In the genomic region with DNA sequence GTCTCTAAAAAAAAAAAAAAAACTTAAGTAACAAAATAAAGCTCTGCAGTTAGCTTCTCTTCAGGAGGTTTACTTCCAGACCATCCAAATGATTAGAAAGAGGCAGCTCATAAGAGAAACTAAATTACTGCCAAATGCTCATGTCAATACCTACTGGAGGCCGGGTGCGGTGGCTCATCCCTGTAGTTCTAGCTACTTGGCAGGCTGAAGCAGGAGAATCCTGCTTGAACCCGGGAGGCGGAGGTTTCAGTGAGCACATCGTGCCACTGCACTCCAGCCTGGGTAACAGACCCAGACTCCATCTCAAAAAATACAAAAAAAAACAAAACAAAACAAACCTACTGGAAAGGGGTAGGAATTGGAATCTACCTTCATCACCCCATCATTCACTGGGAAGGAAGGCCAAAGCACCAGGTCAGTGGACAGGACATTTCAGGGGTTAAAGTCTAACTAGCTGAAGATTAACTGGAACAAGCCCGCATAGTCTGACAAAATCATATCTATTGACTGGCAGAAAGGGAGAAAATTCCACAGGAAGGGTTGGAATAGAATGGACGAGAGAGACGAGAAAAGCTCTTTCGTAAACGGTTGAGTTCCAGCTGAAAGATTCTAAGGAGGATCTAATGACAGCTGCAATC, we compare ENCODE assay signal across 9 cellular contexts. TPM values are rescaled to one million over a fixed set of nuclear protein-coding genes. Genes with fewer than 3 reads are reported as not detected.
A peak's percentile ranks its signal among the peaks of the same experiment; 100 is the strongest.
DNase-seq lines count a peak whose midpoint lies in the region; ATAC-seq and TF ChIP-seq lines count a peak whose summit lies in the region.
"Had no signal": no experiment of that assay in that cellular context is flagged by ENCODE, and none has a peak within 500 bp of the region (broad histone marks: within the 10 kb centered on the region; RNA-seq: fewer than 3 reads in every experiment).

No MANE protein-coding gene starts in this region.

- TF ChIP-seq CTCF in H9 (conservative IDR thresholded peaks at IDR 0.05) (no peak), WTC11 (IDR thresholded peaks at IDR 0.05) (no peak), gastroesophageal sphincter (IDR thresholded peaks at IDR 0.05) (no peak)

- no peak for TF ChIP-seq POLR2A in gastroesophageal sphincter (IDR thresholded peaks at IDR 0.05)

- peak overlapping the region; percentile 89 for H3K4me3 Mint-ChIP-seq in H9
- peak overlapping the region; percentile 85 for H3K4me3 Mint-ChIP-seq in WTC11

- H3K27me3 ChIP-seq in H9 (ENCODE audit: insufficient read depth, low read length), result no peaks in the 10 kb centered on the region
- H3K27me3 ChIP-seq in gastroesophageal sphincter, result no peaks in the 10 kb centered on the region

- H2BK20ac ChIP-seq in H9 (ENCODE audit: low read depth, low read length, poor library complexity, severe bottlenecking), result no peak overlapping the region

- H4K5ac ChIP-seq in H9 (ENCODE audit: insufficient read length, low read depth, low read length), result no peak overlapping the region

- no peak overlapping the region for H3K4ac ChIP-seq in H9 (ENCODE audit: low read depth, low read length)

- peak overlapping the region; percentile 68 for H3K4me2 ChIP-seq in H9 (ENCODE audit: insufficient read depth, insufficient read length, low read length)

- no peaks in the 10 kb centered on the region for H4K20me1 ChIP-seq in H9 (ENCODE audit: control insufficient read depth, insufficient read depth, insufficient read length)

- H3K27me3 Mint-ChIP-seq in H9 (ENCODE audit: low read depth) (no peaks in the 10 kb centered on the region), WTC11 (ENCODE audit: low read depth) (peaks cover 3% of the 10 kb centered on the region)

- no peaks in the 10 kb centered on the region for H3K36me3 ChIP-seq in gastroesophageal sphincter

- no CpG with 5 or more reads among the region's 10 CpGs for WGBS in H9 (ENCODE audit: extremely low coverage, insufficient read length, low lambda C conversion rate)
- 39% methylated on average over 6 to 7 of the region's 10 CpGs for WGBS in gastroesophageal sphincter (ENCODE audit: low coverage in 1 of 2), 2 donors

- H3K23me2 ChIP-seq in H9 (ENCODE audit: insufficient read length, low read depth, low read length, poor library complexity, severe bottlenecking), result no peaks in the 10 kb centered on the region

- H3K27ac Mint-ChIP-seq in H9 (no peak overlapping the region), WTC11 (no peak overlapping the region)

- no peak overlapping the region for H3K27ac ChIP-seq in H9 (ENCODE audit: insufficient read length, low read depth, low read length)
- peak overlapping the region in 3 of 4 donors; percentile 88 to 92 (median 90) for H3K27ac ChIP-seq in gastroesophageal sphincter

- H3K18ac ChIP-seq in H9 (ENCODE audit: insufficient read length, low read depth, low read length), result no peak overlapping the region

- H2BK12ac ChIP-seq in H9 (ENCODE audit: insufficient read length, low read depth, low read length), result no peak overlapping the region

- H2AFZ ChIP-seq in H9 (ENCODE audit: low read length), result no peak overlapping the region

- no peak overlapping the region for H2BK15ac ChIP-seq in H9 (ENCODE audit: low read depth, low read length)

- H3K4me1 ChIP-seq in H9 (ENCODE audit: insufficient read depth, low read length) (no peaks in the 10 kb centered on the region), gastroesophageal sphincter (peaks cover 4 to 23% (median 8%) of the 10 kb centered on the region in 3 donors)

- no peak overlapping the region for H2BK120ac ChIP-seq in H9 (ENCODE audit: low read depth, low read length, poor library complexity, severe bottlenecking)

- H3K36me3 Mint-ChIP-seq in H9 (ENCODE audit: insufficient read depth in 1 of 3, low read depth in 3 of 3) (peaks cover 0 to 2% (median 1%) of the 10 kb centered on the region in 3 experiments; a peak in 6 of 7 replicates), WTC11 (no peaks in the 10 kb centered on the region)

- peak overlapping the region; percentile 20 for H3K9ac ChIP-seq in H9 (ENCODE audit: extremely low read depth, insufficient read length, low read length)

- H3K79me1 ChIP-seq in H9 (ENCODE audit: insufficient read depth, low read depth, low read length, poor library complexity, severe bottlenecking), result peaks cover 6% of the 10 kb centered on the region

- ATAC-seq in WTC11 (no peak), gastroesophageal sphincter (no peak), HG03439 (IDR thresholded peaks at IDR 0.05; ENCODE audit: unreplicated experiment) (no peak), GM18909 (IDR thresholded peaks at IDR 0.05; ENCODE audit: poor library complexity, unreplicated experiment) (no peak), GM19023 (IDR thresholded peaks at IDR 0.05; ENCODE audit: unreplicated experiment) (no peak), GM19328 (IDR thresholded peaks at IDR 0.05; ENCODE audit: unreplicated experiment) (no peak)

- H3K14ac ChIP-seq in H9 (ENCODE audit: insufficient read depth, low read length), result no peak overlapping the region

- H3K79me2 ChIP-seq in H9 (ENCODE audit: insufficient read depth, low read length), result no peaks in the 10 kb centered on the region

- H3K9me3 Mint-ChIP-seq in H9, result peaks cover 0 to 7% of the 10 kb centered on the region in 2 experiments; a peak in 1 of 5 replicates
- H3K9me3 Mint-ChIP-seq in WTC11, result no peaks in the 10 kb centered on the region

- no peak overlapping the region for H4K8ac ChIP-seq in H9 (replicated peaks; ENCODE audit: insufficient read length, low read depth, low read length)

- H3K4me3 ChIP-seq in gastroesophageal sphincter (peak overlapping the region in 1 of 2 donors; percentile 80), skeletal muscle cell (ENCODE audit: low read depth, low read length) (peak overlapping the region; percentile 86)

- no peak for TF ChIP-seq EP300 in gastroesophageal sphincter (IDR thresholded peaks at IDR 0.05)

- H3K9me3 ChIP-seq in H9 (ENCODE audit: control insufficient read depth, low read depth, low read length) (no peaks in the 10 kb centered on the region), gastroesophageal sphincter (no peaks in the 10 kb centered on the region)

- H3K4me1 Mint-ChIP-seq in H9, result peaks cover 9 to 13% of the 10 kb centered on the region in 2 experiments
- peaks cover 9% of the 10 kb centered on the region for H3K4me1 Mint-ChIP-seq in WTC11

- DNase-seq in H9 (no peak), WTC11 (ENCODE audit: low spot score) (no peak), skeletal muscle cell (ENCODE audit: low read depth) (no peak)
- DNase-seq: Kasumi-1 had no signal

- H3K23ac ChIP-seq in H9 (ENCODE audit: insufficient read length, low read depth, low read length), result no peak overlapping the region

- no peak overlapping the region for H3K56ac ChIP-seq in H9 (ENCODE audit: insufficient read length, low read depth, low read length)

- no peak overlapping the region for H2AK5ac ChIP-seq in H9 (ENCODE audit: insufficient read length, low read length)

- H2BK5ac ChIP-seq in H9 (ENCODE audit: insufficient read length, low read length), result no peak overlapping the region

- CTCF ChIA-PET in WTC11 (lab: Charles Lee), result interaction anchor here (2.0 kb wide), 1 partner anchor 44 kb away, joined by 5 read pairs; no protein-coding TSS in a partner anchor

- H3T11ph ChIP-seq in H9 (ENCODE audit: low read length), result no peak overlapping the region

- POLR2A ChIA-PET in WTC11 (lab: Charles Lee), result no interaction called here

- no peak overlapping the region for H4K91ac ChIP-seq in H9 (ENCODE audit: insufficient read length, low read depth, low read length)

TF ChIP-seq in WTC11, 78 proteins besides CTCF, POLR2A, EP300 and RAD21 (continues in another document):
- TF ChIP-seq NR3C1 (CRISPR knock-in tag; conservative IDR thresholded peaks at IDR 0.05; ENCODE audit: low read depth) (no peak), MYBL2 (CRISPR knock-in tag; IDR thresholded peaks at IDR 0.05) (no peak), AR (CRISPR knock-in tag; IDR thresholded peaks at IDR 0.05) (no peak), ATF6 (CRISPR knock-in tag; IDR thresholded peaks at IDR 0.05) (no peak), NFE2L1 (CRISPR knock-in tag; IDR thresholded peaks at IDR 0.05) (no peak), CREM (CRISPR knock-in tag; IDR thresholded peaks at IDR 0.05) (no peak)

RNA-seq across cellular contexts. Expression of gene ZFP14, which starts 1.3 kb away (rescaled TPM):
- total RNA-seq in H9 (2021), result 4.0 and 4.5 TPM in 2 replicates
- total RNA-seq in WTC11 (2021), result 7.9 to 9.6 TPM (median 8.5 TPM) in 3 replicates
- total RNA-seq in gastroesophageal sphincter, result 10 to 100 TPM in 1 of 4 donors, 1 to 10 TPM in 3; 3.6 to 10.6 (median 4.1) TPM

RNA-seq across cellular contexts. Expression of gene ZFP82, which starts 40.8 kb away (rescaled TPM):
- total RNA-seq in H9 (2021) (18.7 and 20.1 TPM in 2 replicates), WTC11 (2021) (11.6 to 13.1 TPM (median 12.1 TPM) in 3 replicates), gastroesophageal sphincter (1 to 10 TPM; 5.9 to 8.0 (median 7.2) TPM)
